In genomic region chrX:105703876-105704275, GRCh38 we compare ENCODE assay signal across 3 cellular contexts.
"Had no signal": no experiment of that assay in that cellular context is flagged by ENCODE, and none has a peak within 500 bp of the region (broad histone marks: within the 10 kb centered on the region; RNA-seq: fewer than 3 reads in every experiment).

No MANE protein-coding gene starts in this region.

- H3K4me3 ChIP-seq: GM12878 had no signal

- ATAC-seq: GM12878 had no signal

- DNase-seq: GDM1, GF-D8 had no signal
